ENCODE assay signal across 17 cellular contexts in genomic region chr21:36117276-36117675, GRCh38. TPM values are rescaled to one million over a fixed set of nuclear protein-coding genes. Genes with fewer than 3 reads are reported as not detected.
"Had no signal": no experiment of that assay in that cellular context is flagged by ENCODE, and none has a peak within 500 bp of the region (broad histone marks: within the 10 kb centered on the region; RNA-seq: fewer than 3 reads in every experiment).

No MANE protein-coding gene starts in this region.

- H3K36me3 Mint-ChIP-seq: activated CD8-positive, alpha-beta memory T cell treated with anti-CD3 and anti-CD28 coated beads, Interleukin-2, amount 10 ng/mL, durations not matched to agents 7 days and 5 days; activated naive CD8-positive, alpha-beta T cell treated with anti-CD3 and anti-CD28 coated beads for 36 hours; mesothelial cell of epicardium had no signal

- ATAC-seq: activated CD8-positive, alpha-beta memory T cell treated with anti-CD3 and anti-CD28 coated beads, Interleukin-2, amount 10 ng/mL, durations not matched to agents 7 days and 5 days; left lobe of liver had no signal

- H3K27ac Mint-ChIP-seq: activated CD4-positive, alpha-beta memory T cell treated with anti-CD3 and anti-CD28 coated beads, Interleukin-2, amount 10 ng/mL, durations not matched to agents 7 days and 5 days; activated CD8-positive, alpha-beta memory T cell treated with anti-CD3 and anti-CD28 coated beads, Interleukin-2, amount 10 ng/mL, durations not matched to agents 7 days and 5 days; activated naive CD8-positive, alpha-beta T cell treated with anti-CD3 and anti-CD28 coated beads for 36 hours; mesothelial cell of epicardium; nephron progenitor cell had no signal

- H3K36me3 ChIP-seq: tibial nerve had no signal

- H3K27ac ChIP-seq: epithelial cell of prostate, tibial nerve had no signal

- H3K27me3 ChIP-seq: tibial nerve had no signal

- DNase-seq: activated CD4-positive, alpha-beta memory T cell treated with anti-CD3 and anti-CD28 coated beads, Interleukin-2, amount 10 ng/mL, durations not matched to agents 7 days and 5 days; activated CD4-positive, alpha-beta T cell treated with anti-CD3 and anti-CD28 coated beads for 48 hours; activated CD4-positive, CD25-positive, alpha-beta regulatory T cell; activated CD8-positive, alpha-beta memory T cell treated with anti-CD3 and anti-CD28 coated beads, Interleukin-2, amount 10 ng/mL, durations not matched to agents 7 days and 5 days; activated naive CD8-positive, alpha-beta T cell treated with anti-CD3 and anti-CD28 coated beads for 36 hours; amniotic stem cell; nephron progenitor cell; nucleus accumbens; stimulated activated CD4-positive, alpha-beta T cell treated with anti-CD3 and anti-CD28 coated beads, Interleukin-2, amount 100 ng/mL, for 24 hours; stimulated activated naive CD4-positive, alpha-beta T cell treated with Interleukin-2 at 50 U/mL for 16 hours; substantia nigra; T-helper 1 cell; T-helper 9 cell had no signal

- H3K4me3 Mint-ChIP-seq: activated CD4-positive, alpha-beta memory T cell treated with anti-CD3 and anti-CD28 coated beads, Interleukin-2, amount 10 ng/mL, durations not matched to agents 7 days and 5 days; activated CD8-positive, alpha-beta memory T cell treated with anti-CD3 and anti-CD28 coated beads, Interleukin-2, amount 10 ng/mL, durations not matched to agents 7 days and 5 days; activated naive CD8-positive, alpha-beta T cell treated with anti-CD3 and anti-CD28 coated beads for 36 hours; mesothelial cell of epicardium; nephron progenitor cell had no signal

- H3K4me3 ChIP-seq: tibial nerve had no signal

- H3K27me3 Mint-ChIP-seq: activated CD8-positive, alpha-beta memory T cell treated with anti-CD3 and anti-CD28 coated beads, Interleukin-2, amount 10 ng/mL, durations not matched to agents 7 days and 5 days; activated naive CD8-positive, alpha-beta T cell treated with anti-CD3 and anti-CD28 coated beads for 36 hours had no signal

- H3K9me3 Mint-ChIP-seq: activated naive CD8-positive, alpha-beta T cell treated with anti-CD3 and anti-CD28 coated beads for 36 hours had no signal

- H3K9me3 ChIP-seq: tibial nerve had no signal

RNA-seq across cellular contexts. Expression of gene CBR3, which starts 17.6 kb away (rescaled TPM):
- total RNA-seq: left lobe of liver had no signal
